ENCODE assay signal across 9 cellular contexts in genomic region chr5:67214713-67215591, GRCh38. TPM values are rescaled to one million over a fixed set of nuclear protein-coding genes. Genes with fewer than 3 reads are reported as not detected.
DNase-seq lines count a peak whose midpoint lies in the region; ATAC-seq and TF ChIP-seq lines count a peak whose summit lies in the region.
"Had no signal": no experiment of that assay in that cellular context is flagged by ENCODE, and none has a peak within 500 bp of the region (broad histone marks: within the 10 kb centered on the region; RNA-seq: fewer than 3 reads in every experiment).

No MANE protein-coding gene starts in this region.

- no peaks in the 10 kb centered on the region for H3K79me2 ChIP-seq in MM.1S (ENCODE audit: low read length)

- H3K36me3 ChIP-seq in MM.1S (replicated peaks; ENCODE audit: insufficient read depth, low read length) (no peaks in the 10 kb centered on the region), duodenal mucosa (ENCODE audit: control insufficient read depth in 1 of 2, insufficient read depth in 2 of 2, low read length in 2 of 2) (no peaks in the 10 kb centered on the region)

- H3K4me3 ChIP-seq in MM.1S (ENCODE audit: low read length) (peak overlapping the region; percentile 41; the same call in 1 of the 2 replicates), duodenal mucosa (ENCODE audit: low read depth in 1 of 2, low read length in 2 of 2) (peak overlapping the region; percentile 46 to 53)

- H3K36me3 Mint-ChIP-seq in natural killer cell = no peaks in the 10 kb centered on the region

- H3K9me3 Mint-ChIP-seq in natural killer cell = no peaks in the 10 kb centered on the region

- H3K4me3 Mint-ChIP-seq in natural killer cell = no peak overlapping the region

- peaks cover 17% of the 10 kb centered on the region for H3F3A ChIP-seq in MM.1S (ENCODE audit: insufficient read depth, low read length)

- H3K27ac ChIP-seq in C4-2B (peak overlapping the region; percentile 75), MM.1S (ENCODE audit: low read length) (peak overlapping the region; percentile 85), duodenal mucosa (ENCODE audit: low read depth, low read length) (peak overlapping the region; percentile 47)

- peaks cover 27 to 38% of the 10 kb centered on the region in 2 donors for H3K4me1 Mint-ChIP-seq in natural killer cell

- H3K9ac ChIP-seq in MM.1S (ENCODE audit: low read length) (no peak overlapping the region), duodenal mucosa (ENCODE audit: low read depth in 1 of 2, low read length in 2 of 2) (peak overlapping the region in 1 of 2 donors; percentile 36)

- peak overlapping the region; percentile 84; the same call in 1 of the 2 replicates for H3K4me2 ChIP-seq in MM.1S (ENCODE audit: low read depth, low read length)

- no peaks in the 10 kb centered on the region for H3K9me2 ChIP-seq in MM.1S (replicated peaks; ENCODE audit: insufficient read depth, low read length)

- H3K27me3 ChIP-seq in MM.1S (replicated peaks; ENCODE audit: insufficient read depth, low read length) (no peaks in the 10 kb centered on the region), duodenal mucosa (ENCODE audit: control insufficient read depth in 1 of 2, insufficient read depth in 2 of 2, low read length in 2 of 2) (no peaks in the 10 kb centered on the region)

- peak overlapping the region; percentile 75 for H2AFZ ChIP-seq in MM.1S (ENCODE audit: low read length)

- ATAC-seq in natural killer cell = peak in 1 of 3 donors; percentile 2
- ATAC-seq in GM19324 (IDR thresholded peaks at IDR 0.05; ENCODE audit: low FRiP score, unreplicated experiment) = no peak
- no peak for ATAC-seq in GM18909 (IDR thresholded peaks at IDR 0.05; ENCODE audit: poor library complexity, unreplicated experiment)
- no peak for ATAC-seq in HG03469 (IDR thresholded peaks at IDR 0.05; ENCODE audit: unreplicated experiment)
- no peak for ATAC-seq in GM18519 (IDR thresholded peaks at IDR 0.05; ENCODE audit: low FRiP score, unreplicated experiment)

- no peaks in the 10 kb centered on the region for H3K9me3 ChIP-seq in MM.1S (replicated peaks; ENCODE audit: insufficient read depth, low read length)
- H3K9me3 ChIP-seq in duodenal mucosa (ENCODE audit: control insufficient read depth in 1 of 2, low read length in 2 of 2) = no peaks in the 10 kb centered on the region

- intact Hi-C loops in natural killer cell (cut with micrococcal nuclease) = no loop called here

- no peaks in the 10 kb centered on the region for H3K27me3 Mint-ChIP-seq in natural killer cell (ENCODE audit: low read depth in 2 of 2)

- H3K27ac Mint-ChIP-seq in natural killer cell = peak overlapping the region; percentile 94 to 97

- no peak for DNase-seq in MM.1S
- DNase-seq in natural killer cell = no peak
- DNase-seq: NCI-H82 had no signal

- no peaks in the 10 kb centered on the region for H4K20me1 ChIP-seq in MM.1S (ENCODE audit: insufficient read depth, low read length)

- peak; percentile 17 for TF ChIP-seq CTCF in C4-2B (conservative IDR thresholded peaks at IDR 0.05)
- no peak for TF ChIP-seq CTCF in MM.1S (IDR thresholded peaks at IDR 0.05; ENCODE audit: low read length)
- TF ChIP-seq CTCF in natural killer cell (IDR thresholded peaks at IDR 0.05) = no peak

- H3K4me1 ChIP-seq in MM.1S (ENCODE audit: low read length) (peaks cover 22% of the 10 kb centered on the region), duodenal mucosa (ENCODE audit: control insufficient read depth in 1 of 2, insufficient read depth in 2 of 2, low read length in 2 of 2) (peaks cover 20 to 23% of the 10 kb centered on the region in 2 donors)

RNA-seq across cellular contexts. Expression of gene CD180, which starts 18.4 kb away (rescaled TPM):
- 1 to 10 TPM in 2 of 3 donors, under 1 TPM in 1; 0.34 to 1.2 (median 1.1) TPM for total RNA-seq in natural killer cell
